Comparison of ENCODE assay signal across 1 cellular context in the genomic region with DNA sequence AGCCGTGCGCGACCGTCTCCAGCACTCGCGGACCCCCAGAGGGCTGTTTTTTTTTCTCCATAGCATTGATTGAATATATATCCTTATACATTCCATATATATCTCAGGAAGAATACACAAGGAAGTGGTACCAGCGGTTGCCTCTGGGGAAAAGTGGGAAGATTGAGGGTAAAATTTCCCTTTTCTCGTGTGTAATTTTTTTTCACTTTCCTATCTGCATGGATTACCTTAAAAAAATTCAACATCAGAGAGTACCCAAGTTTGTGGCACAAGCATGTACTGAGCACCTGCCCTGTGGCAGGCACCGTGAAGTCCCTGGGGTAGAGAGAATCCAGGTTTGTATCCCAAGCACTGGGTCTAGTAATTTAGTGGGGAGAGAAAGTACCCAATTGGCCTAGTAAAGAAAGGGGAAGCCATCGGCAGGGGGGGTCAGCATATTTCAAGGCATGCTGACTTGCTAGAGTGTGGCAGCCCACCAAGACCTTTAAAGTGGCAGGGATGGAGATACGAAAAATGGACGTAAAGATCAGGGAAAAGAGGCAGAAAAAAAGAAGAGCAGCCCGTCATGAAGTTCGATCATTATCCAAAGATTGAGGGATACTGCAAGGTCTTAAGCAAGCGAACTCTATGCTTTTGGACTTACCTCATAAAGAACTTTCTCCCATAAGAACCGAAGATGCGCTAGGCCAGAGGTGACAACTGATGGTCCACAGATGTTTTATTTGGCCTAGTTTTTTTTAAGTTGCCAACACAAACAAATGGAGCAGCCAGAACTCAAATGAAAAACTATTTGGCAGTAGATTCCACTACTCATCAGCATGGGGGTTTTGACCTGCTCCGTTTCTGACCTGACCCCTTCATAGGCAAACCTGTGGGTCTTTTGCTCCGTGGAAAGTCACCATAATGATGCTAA.
A peak's percentile ranks its signal among the peaks of the same experiment; 100 is the strongest.
TF ChIP-seq lines count a peak whose summit lies in the region.

No MANE protein-coding gene starts in this region.

TF ChIP-seq in K562, 482 proteins besides CTCF, POLR2A, EP300 and RAD21 (continues in another document):
- no peak for TF ChIP-seq ZC3H8 (IDR thresholded peaks at IDR 0.05)
- peak; percentile 51; the same call in 1 of the 2 replicates for TF ChIP-seq C11orf30 (IDR thresholded peaks at IDR 0.05; ENCODE audit: low read depth)
- no peak for TF ChIP-seq NFYB (IDR thresholded peaks at IDR 0.05; ENCODE audit: extremely low read depth, insufficient read length)
- 0 out of 4 replicates have a peak, but pooled peaks of 1 of the 2 experiments have one; percentile 31 for TF ChIP-seq TEAD1 (CRISPR knock-in tag; IDR thresholded peaks at IDR 0.05)
- TF ChIP-seq NFE2 (IDR thresholded peaks at IDR 0.05; ENCODE audit: low read depth): 0 out of 2 replicates have a peak, but pooled peaks have one; percentile 11
- TF ChIP-seq, protein P1, sequence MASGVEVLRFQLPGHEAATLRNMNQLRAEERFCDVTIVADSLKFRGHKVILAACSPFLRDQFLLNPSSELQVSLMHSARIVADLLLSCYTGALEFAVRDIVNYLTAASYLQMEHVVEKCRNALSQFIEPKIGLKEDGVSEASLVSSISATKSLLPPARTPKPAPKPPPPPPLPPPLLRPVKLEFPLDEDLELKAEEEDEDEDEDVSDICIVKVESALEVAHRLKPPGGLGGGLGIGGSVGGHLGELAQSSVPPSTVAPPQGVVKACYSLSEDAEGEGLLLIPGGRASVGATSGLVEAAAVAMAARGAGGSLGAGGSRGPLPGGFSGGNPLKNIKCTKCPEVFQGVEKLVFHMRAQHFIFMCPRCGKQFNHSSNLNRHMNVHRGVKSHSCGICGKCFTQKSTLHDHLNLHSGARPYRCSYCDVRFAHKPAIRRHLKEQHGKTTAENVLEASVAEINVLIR (CRISPR knock-in tag; IDR thresholded peaks at IDR 0.05): no peak
- TF ChIP-seq GABPB1 (CRISPR knock-in tag; IDR thresholded peaks at IDR 0.05): no peak
- TF ChIP-seq, protein P2, sequence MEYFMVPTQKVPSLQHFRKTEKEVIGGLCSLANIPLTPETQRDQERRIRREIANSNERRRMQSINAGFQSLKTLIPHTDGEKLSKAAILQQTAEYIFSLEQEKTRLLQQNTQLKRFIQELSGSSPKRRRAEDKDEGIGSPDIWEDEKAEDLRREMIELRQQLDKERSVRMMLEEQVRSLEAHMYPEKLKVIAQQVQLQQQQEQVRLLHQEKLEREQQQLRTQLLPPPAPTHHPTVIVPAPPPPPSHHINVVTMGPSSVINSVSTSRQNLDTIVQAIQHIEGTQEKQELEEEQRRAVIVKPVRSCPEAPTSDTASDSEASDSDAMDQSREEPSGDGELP (CRISPR knock-in tag; IDR thresholded peaks at IDR 0.05; ENCODE audit: borderline replicate concordance): no peak
- TF ChIP-seq TBP (optimal IDR thresholded peaks at IDR 0.05; ENCODE audit: low read depth, low read length): peak; percentile 25
- TF ChIP-seq MCM3 (IDR thresholded peaks at IDR 0.05): no peak
- TF ChIP-seq ZNF324 (CRISPR knock-in tag; IDR thresholded peaks at IDR 0.05): no peak
- no peak for TF ChIP-seq NCOR1 (IDR thresholded peaks at IDR 0.05)
- no peak for TF ChIP-seq ZNF561 (CRISPR knock-in tag; conservative IDR thresholded peaks at IDR 0.05)
- peak; percentile 77; the same call in 1 of the 2 replicates for TF ChIP-seq GTF2E2 (tag; IDR thresholded peaks at IDR 0.05)
- TF ChIP-seq, protein P3, sequence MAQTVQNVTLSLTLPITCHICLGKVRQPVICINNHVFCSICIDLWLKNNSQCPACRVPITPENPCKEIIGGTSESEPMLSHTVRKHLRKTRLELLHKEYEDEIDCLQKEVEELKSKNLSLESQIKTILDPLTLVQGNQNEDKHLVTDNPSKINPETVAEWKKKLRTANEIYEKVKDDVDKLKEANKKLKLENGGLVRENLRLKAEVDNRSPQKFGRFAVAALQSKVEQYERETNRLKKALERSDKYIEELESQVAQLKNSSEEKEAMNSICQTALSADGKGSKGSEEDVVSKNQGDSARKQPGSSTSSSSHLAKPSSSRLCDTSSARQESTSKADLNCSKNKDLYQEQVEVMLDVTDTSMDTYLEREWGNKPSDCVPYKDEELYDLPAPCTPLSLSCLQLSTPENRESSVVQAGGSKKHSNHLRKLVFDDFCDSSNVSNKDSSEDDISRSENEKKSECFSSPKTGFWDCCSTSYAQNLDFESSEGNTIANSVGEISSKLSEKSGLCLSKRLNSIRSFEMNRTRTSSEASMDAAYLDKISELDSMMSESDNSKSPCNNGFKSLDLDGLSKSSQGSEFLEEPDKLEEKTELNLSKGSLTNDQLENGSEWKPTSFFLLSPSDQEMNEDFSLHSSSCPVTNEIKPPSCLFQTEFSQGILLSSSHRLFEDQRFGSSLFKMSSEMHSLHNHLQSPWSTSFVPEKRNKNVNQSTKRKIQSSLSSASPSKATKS (CRISPR knock-in tag; IDR thresholded peaks at IDR 0.05): no peak
- no peak for TF ChIP-seq RFX7 (CRISPR knock-in tag; IDR thresholded peaks at IDR 0.05)
- TF ChIP-seq SREBF2 (CRISPR knock-in tag; IDR thresholded peaks at IDR 0.05): 0 out of 2 replicates have a peak, but pooled peaks have one; percentile 28
- TF ChIP-seq FOXP1 (CRISPR knock-in tag; IDR thresholded peaks at IDR 0.05): 0 out of 2 replicates have a peak, but pooled peaks have one; percentile 42
- TF ChIP-seq, protein P4, sequence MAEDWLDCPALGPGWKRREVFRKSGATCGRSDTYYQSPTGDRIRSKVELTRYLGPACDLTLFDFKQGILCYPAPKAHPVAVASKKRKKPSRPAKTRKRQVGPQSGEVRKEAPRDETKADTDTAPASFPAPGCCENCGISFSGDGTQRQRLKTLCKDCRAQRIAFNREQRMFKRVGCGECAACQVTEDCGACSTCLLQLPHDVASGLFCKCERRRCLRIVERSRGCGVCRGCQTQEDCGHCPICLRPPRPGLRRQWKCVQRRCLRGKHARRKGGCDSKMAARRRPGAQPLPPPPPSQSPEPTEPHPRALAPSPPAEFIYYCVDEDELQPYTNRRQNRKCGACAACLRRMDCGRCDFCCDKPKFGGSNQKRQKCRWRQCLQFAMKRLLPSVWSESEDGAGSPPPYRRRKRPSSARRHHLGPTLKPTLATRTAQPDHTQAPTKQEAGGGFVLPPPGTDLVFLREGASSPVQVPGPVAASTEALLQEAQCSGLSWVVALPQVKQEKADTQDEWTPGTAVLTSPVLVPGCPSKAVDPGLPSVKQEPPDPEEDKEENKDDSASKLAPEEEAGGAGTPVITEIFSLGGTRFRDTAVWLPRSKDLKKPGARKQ (CRISPR knock-in tag; IDR thresholded peaks at IDR 0.05): 0 out of 2 replicates have a peak, but pooled peaks have one; percentile 16
- 0 out of 2 replicates have a peak, but pooled peaks have one; percentile 35 for TF ChIP-seq ZBTB7A (IDR thresholded peaks at IDR 0.05; ENCODE audit: borderline replicate concordance, control insufficient read depth, low read depth, low read length)
- no peak for TF ChIP-seq EP400 (IDR thresholded peaks at IDR 0.05)
- no peak for TF ChIP-seq MCM5 (IDR thresholded peaks at IDR 0.05; ENCODE audit: low read depth)
- TF ChIP-seq MYC (IDR thresholded peaks at IDR 0.05; ENCODE audit: low read depth, low read length): 0 out of 2 replicates have a peak, but pooled peaks have one; percentile 38
- TF ChIP-seq MYC (CRISPR knock-in tag; IDR thresholded peaks at IDR 0.05; ENCODE audit: borderline replicate concordance, low read depth): no peak
- TF ChIP-seq SUPT5H (IDR thresholded peaks at IDR 0.05): no peak
- TF ChIP-seq, protein P5, sequence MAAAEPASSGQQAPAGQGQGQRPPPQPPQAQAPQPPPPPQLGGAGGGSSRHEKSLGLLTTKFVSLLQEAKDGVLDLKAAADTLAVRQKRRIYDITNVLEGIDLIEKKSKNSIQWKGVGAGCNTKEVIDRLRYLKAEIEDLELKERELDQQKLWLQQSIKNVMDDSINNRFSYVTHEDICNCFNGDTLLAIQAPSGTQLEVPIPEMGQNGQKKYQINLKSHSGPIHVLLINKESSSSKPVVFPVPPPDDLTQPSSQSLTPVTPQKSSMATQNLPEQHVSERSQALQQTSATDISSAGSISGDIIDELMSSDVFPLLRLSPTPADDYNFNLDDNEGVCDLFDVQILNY (CRISPR knock-in tag; IDR thresholded peaks at IDR 0.05): no peak
- TF ChIP-seq TAF15 (IDR thresholded peaks at IDR 0.05; ENCODE audit: low read depth, low read length): no peak
- no peak for TF ChIP-seq ZNF717 (CRISPR knock-in tag; IDR thresholded peaks at IDR 0.05)
- no peak for TF ChIP-seq FOS (IDR thresholded peaks at IDR 0.05; ENCODE audit: extremely low read depth, insufficient read length)
- TF ChIP-seq, protein P6, sequence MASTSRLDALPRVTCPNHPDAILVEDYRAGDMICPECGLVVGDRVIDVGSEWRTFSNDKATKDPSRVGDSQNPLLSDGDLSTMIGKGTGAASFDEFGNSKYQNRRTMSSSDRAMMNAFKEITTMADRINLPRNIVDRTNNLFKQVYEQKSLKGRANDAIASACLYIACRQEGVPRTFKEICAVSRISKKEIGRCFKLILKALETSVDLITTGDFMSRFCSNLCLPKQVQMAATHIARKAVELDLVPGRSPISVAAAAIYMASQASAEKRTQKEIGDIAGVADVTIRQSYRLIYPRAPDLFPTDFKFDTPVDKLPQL (IDR thresholded peaks at IDR 0.05; ENCODE audit: extremely low read depth, insufficient read length): no peak
- TF ChIP-seq TRIM28 (IDR thresholded peaks at IDR 0.05): no peak
- TF ChIP-seq, protein P7, sequence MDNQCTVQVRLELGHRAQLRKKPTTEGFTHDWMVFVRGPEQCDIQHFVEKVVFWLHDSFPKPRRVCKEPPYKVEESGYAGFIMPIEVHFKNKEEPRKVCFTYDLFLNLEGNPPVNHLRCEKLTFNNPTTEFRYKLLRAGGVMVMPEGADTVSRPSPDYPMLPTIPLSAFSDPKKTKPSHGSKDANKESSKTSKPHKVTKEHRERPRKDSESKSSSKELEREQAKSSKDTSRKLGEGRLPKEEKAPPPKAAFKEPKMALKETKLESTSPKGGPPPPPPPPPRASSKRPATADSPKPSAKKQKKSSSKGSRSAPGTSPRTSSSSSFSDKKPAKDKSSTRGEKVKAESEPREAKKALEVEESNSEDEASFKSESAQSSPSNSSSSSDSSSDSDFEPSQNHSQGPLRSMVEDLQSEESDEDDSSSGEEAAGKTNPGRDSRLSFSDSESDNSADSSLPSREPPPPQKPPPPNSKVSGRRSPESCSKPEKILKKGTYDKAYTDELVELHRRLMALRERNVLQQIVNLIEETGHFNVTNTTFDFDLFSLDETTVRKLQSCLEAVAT (IDR thresholded peaks at IDR 0.05): peak in 1 of 2 experiments; percentile 33; a peak in 1 of 4 replicates
- peak; percentile 16 for TF ChIP-seq BRD4 (IDR thresholded peaks at IDR 0.05)
- TF ChIP-seq FOXK2 (conservative IDR thresholded peaks at IDR 0.05 in 1 of 2, IDR thresholded peaks at IDR 0.05 in 1 of 2; ENCODE audit: low read depth in 2 of 2): no peak
- peak; percentile 7 for TF ChIP-seq CHD1 (IDR thresholded peaks at IDR 0.05; ENCODE audit: low read length)
- TF ChIP-seq RBM39 (optimal IDR thresholded peaks at IDR 0.05; ENCODE audit: low read depth, low read length): peak; percentile 21
- no peak for TF ChIP-seq KDM2B (CRISPR knock-in tag; IDR thresholded peaks at IDR 0.05)
- 0 out of 2 replicates have a peak, but pooled peaks have one; percentile 66 for TF ChIP-seq ZNF696 (CRISPR knock-in tag; conservative IDR thresholded peaks at IDR 0.05)
- TF ChIP-seq OTX1 (CRISPR knock-in tag; IDR thresholded peaks at IDR 0.05): 0 out of 2 replicates have a peak, but pooled peaks have one; percentile 48
- TF ChIP-seq, protein P8, sequence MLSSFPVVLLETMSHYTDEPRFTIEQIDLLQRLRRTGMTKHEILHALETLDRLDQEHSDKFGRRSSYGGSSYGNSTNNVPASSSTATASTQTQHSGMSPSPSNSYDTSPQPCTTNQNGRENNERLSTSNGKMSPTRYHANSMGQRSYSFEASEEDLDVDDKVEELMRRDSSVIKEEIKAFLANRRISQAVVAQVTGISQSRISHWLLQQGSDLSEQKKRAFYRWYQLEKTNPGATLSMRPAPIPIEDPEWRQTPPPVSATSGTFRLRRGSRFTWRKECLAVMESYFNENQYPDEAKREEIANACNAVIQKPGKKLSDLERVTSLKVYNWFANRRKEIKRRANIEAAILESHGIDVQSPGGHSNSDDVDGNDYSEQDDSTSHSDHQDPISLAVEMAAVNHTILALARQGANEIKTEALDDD (IDR thresholded peaks at IDR 0.05): no peak
- TF ChIP-seq ZNF764 (CRISPR knock-in tag; IDR thresholded peaks at IDR 0.05; ENCODE audit: low read depth): no peak
- TF ChIP-seq, protein P9, sequence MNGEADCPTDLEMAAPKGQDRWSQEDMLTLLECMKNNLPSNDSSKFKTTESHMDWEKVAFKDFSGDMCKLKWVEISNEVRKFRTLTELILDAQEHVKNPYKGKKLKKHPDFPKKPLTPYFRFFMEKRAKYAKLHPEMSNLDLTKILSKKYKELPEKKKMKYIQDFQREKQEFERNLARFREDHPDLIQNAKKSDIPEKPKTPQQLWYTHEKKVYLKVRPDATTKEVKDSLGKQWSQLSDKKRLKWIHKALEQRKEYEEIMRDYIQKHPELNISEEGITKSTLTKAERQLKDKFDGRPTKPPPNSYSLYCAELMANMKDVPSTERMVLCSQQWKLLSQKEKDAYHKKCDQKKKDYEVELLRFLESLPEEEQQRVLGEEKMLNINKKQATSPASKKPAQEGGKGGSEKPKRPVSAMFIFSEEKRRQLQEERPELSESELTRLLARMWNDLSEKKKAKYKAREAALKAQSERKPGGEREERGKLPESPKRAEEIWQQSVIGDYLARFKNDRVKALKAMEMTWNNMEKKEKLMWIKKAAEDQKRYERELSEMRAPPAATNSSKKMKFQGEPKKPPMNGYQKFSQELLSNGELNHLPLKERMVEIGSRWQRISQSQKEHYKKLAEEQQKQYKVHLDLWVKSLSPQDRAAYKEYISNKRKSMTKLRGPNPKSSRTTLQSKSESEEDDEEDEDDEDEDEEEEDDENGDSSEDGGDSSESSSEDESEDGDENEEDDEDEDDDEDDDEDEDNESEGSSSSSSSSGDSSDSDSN (IDR thresholded peaks at IDR 0.05; ENCODE audit: borderline replicate concordance in 1 of 2, low read depth in 2 of 2, low read length in 2 of 2): no peak
- no peak for TF ChIP-seq ZNF140 (CRISPR knock-in tag; IDR thresholded peaks at IDR 0.05)
- TF ChIP-seq SP1 (CRISPR knock-in tag; IDR thresholded peaks at IDR 0.05): 0 out of 2 replicates have a peak, but pooled peaks have one; percentile 35
- no peak for TF ChIP-seq ZNF3 (CRISPR knock-in tag; IDR thresholded peaks at IDR 0.05)
- TF ChIP-seq DMBX1 (CRISPR knock-in tag; IDR thresholded peaks at IDR 0.05; ENCODE audit: borderline replicate concordance): no peak
- TF ChIP-seq CCNT2 (IDR thresholded peaks at IDR 0.05; ENCODE audit: borderline replicate concordance, extremely low read depth, insufficient read length, low read depth, low read length): no peak
- TF ChIP-seq MAFG (tag; conservative IDR thresholded peaks at IDR 0.05): no peak
- no peak for TF ChIP-seq ZNF224 (CRISPR knock-in tag; IDR thresholded peaks at IDR 0.05)
